Comparison of ENCODE assay signal across 8 cellular contexts in genomic region chr2:234368861-234369261, GRCh38.
DNase-seq lines count a peak whose midpoint lies in the region; ATAC-seq and TF ChIP-seq lines count a peak whose summit lies in the region.

No MANE protein-coding gene starts in this region.

- no peak for TF ChIP-seq POLR2A in breast epithelium (IDR thresholded peaks at IDR 0.05)

- peaks cover 6 to 17% of the 10 kb centered on the region in 2 donors for H3K4me1 ChIP-seq in breast epithelium
- no peaks in the 10 kb centered on the region for H3K4me1 ChIP-seq in ascending aorta

- H3K36me3 ChIP-seq in breast epithelium (no peaks in the 10 kb centered on the region), ascending aorta (no peaks in the 10 kb centered on the region)

- H3K4me3 ChIP-seq in breast epithelium (no peak overlapping the region), skeletal muscle cell (ENCODE audit: low read depth, low read length) (no peak overlapping the region), ascending aorta (no peak overlapping the region)

- H3K27ac ChIP-seq in breast epithelium: peak overlapping the region; percentile 81 to 86
- H3K27ac ChIP-seq in ascending aorta: no peak overlapping the region

- H3K27me3 ChIP-seq in breast epithelium (no peaks in the 10 kb centered on the region), ascending aorta (no peaks in the 10 kb centered on the region)

- ATAC-seq in Right ventricle myocardium inferior: no peak

- intact Hi-C loops in breast epithelium (cut with DNase I; ENCODE audit: low total_unique reads): no loop called here
- intact Hi-C loops in ascending aorta (cut with DNase I): no loop called here
- intact Hi-C loops in Right ventricle myocardium inferior (cut with DNase I): no loop called here

- H3K9me3 ChIP-seq in breast epithelium (no peaks in the 10 kb centered on the region), ascending aorta (no peaks in the 10 kb centered on the region)

- CTCF ChIA-PET in GM10248 (lab: Yijun Ruan, JAX): interaction anchor here (0.9 to 2.2 kb wide), 6 partner anchors 11 to 54 kb away, joined by 3 to 5 read pairs (median 4); no protein-coding TSS in a partner anchor

- DNase-seq in H4 (ENCODE audit: low spot score) (peak; percentile 49), T-helper 1 cell (peak in 3 of 5 donors; percentile 25 to 75 (median 31)), breast epithelium (ENCODE audit: low spot score in 2 of 2) (peak in 1 of 2 donors; percentile 53), skeletal muscle cell (ENCODE audit: low read depth) (peak; percentile 19), NCI-H1092 treated with DMSO at 0.1 percent for 48 hours (lab: John Stamatoyannopoulos, UW) (no peak), GM10248 (ENCODE audit: extremely low spot score) (no peak), ascending aorta (ENCODE audit: low spot score in 2 of 2) (no peak), Right ventricle myocardium inferior (ENCODE audit: missing footprints) (no peak)

- no peak for TF ChIP-seq CTCF in breast epithelium (IDR thresholded peaks at IDR 0.05)
- TF ChIP-seq CTCF in GM10248 (IDR thresholded peaks at IDR 0.05; ENCODE audit: control extremely low read depth, extremely low read depth, low read depth, missing control alignments): no peak
- TF ChIP-seq CTCF in ascending aorta (IDR thresholded peaks at IDR 0.05): no peak

- POLR2A ChIA-PET in GM10248 (lab: Yijun Ruan, JAX): no interaction called here

Comparison
In these comparisons a context has a peak if more than half of its experiments do, and no peak if none do; other contexts are left out.
1. DNase-seq: peak in H4 (single experiment), T-helper 1 cell (3 of 5) and skeletal muscle cell (single experiment); none in NCI-H1092 treated with DMSO at 0.1 percent for 48 hours (single experiment), GM10248 (single experiment), ascending aorta (0 of 2) and Right ventricle myocardium inferior (single experiment).
2. H3K27ac ChIP-seq: peak in breast epithelium (2 of 2); none in ascending aorta (0 of 2).